Comparison of ENCODE assay signal across 10 cellular contexts in the genomic region with DNA sequence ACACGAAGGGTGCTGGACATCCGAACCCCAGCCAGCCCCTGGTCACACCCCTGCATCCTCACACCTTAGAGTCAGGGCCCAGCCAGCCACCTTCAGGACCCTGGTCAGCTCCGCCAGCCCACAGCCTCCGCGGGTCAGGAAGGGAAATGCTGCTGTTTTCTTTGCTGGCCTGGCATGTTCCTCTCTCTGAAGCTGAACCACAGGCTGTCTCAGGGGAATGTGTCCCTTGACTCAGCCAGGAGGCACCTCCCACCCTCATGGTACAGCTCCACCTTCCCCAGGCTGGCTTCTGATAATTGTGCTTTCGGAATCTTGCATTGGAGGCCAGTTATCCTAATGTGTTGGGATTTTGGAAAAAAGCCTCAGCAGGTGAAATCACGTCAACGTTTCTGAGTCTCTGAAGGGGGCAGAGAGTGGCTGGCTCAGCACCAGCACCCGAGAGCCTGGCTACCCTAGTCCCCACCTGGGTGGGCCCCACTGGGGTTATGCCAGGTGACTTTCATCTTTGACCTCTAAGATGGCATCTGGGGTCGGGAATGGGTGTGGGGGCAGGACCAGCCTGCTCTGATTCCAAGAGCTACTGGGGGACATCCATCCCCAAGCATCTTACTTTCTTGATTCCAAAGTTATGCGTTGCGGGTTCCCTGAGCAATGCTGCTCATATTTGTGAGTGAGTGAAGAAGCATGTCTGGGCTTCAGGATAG. TPM values are rescaled to one million over a fixed set of nuclear protein-coding genes. Genes with fewer than 3 reads are reported as not detected.
DNase-seq lines count a peak whose midpoint lies in the region; ATAC-seq, FAIRE-seq and TF ChIP-seq lines count a peak whose summit lies in the region.
"Had no signal": no experiment of that assay in that cellular context is flagged by ENCODE, and none has a peak within 500 bp of the region (broad histone marks: within the 10 kb centered on the region; RNA-seq: fewer than 3 reads in every experiment).

No MANE protein-coding gene starts in this region.

- no peak overlapping the region for H3K4ac ChIP-seq in neuronal stem cell (ENCODE audit: low read length)

- peak overlapping the region; percentile 20 for H3K23ac ChIP-seq in neuronal stem cell (ENCODE audit: low read depth, low read length, poor library complexity)

- no peak overlapping the region for H2BK15ac ChIP-seq in neuronal stem cell (ENCODE audit: low read length)

- no peak overlapping the region for H2BK5ac ChIP-seq in neuronal stem cell (ENCODE audit: low read length)

- no peak overlapping the region for H2AFZ ChIP-seq in neuronal stem cell (ENCODE audit: low read length)

- H3K9me3 ChIP-seq in neuronal stem cell (replicated peaks in 1 of 2; ENCODE audit: control insufficient read depth in 2 of 2, insufficient read depth in 1 of 2, low read depth in 1 of 2, low read length in 2 of 2) = no peaks in the 10 kb centered on the region
- H3K9me3 ChIP-seq: thoracic aorta had no signal

- peaks cover 6% of the 10 kb centered on the region in 2 donors for H3K4me1 ChIP-seq in neuronal stem cell (ENCODE audit: control insufficient read depth in 2 of 2, insufficient read depth in 1 of 2, low read depth in 1 of 2, low read length in 2 of 2)

- H3K4me3 ChIP-seq in bronchial epithelial cell (ENCODE audit: low read depth, low read length) = no peak overlapping the region
- no peak overlapping the region for H3K4me3 ChIP-seq in neuronal stem cell (ENCODE audit: low read length in 2 of 2)
- H3K4me3 ChIP-seq: thoracic aorta had no signal

- no peak overlapping the region for H3K4me2 ChIP-seq in neuronal stem cell (ENCODE audit: insufficient read depth, low read length, poor library complexity, severe bottlenecking)

- no peaks in the 10 kb centered on the region for H3K36me3 ChIP-seq in bronchial epithelial cell (ENCODE audit: control insufficient read depth, insufficient read depth, low read length)
- no peaks in the 10 kb centered on the region for H3K36me3 ChIP-seq in neuronal stem cell (replicated peaks in 1 of 2; ENCODE audit: control insufficient read depth in 2 of 2, insufficient read depth in 2 of 2, low read length in 2 of 2)
- H3K36me3 ChIP-seq: thoracic aorta had no signal

- H2BK12ac ChIP-seq in neuronal stem cell (ENCODE audit: low read length) = no peak overlapping the region

- H2BK120ac ChIP-seq in neuronal stem cell (ENCODE audit: low read depth, low read length) = no peak overlapping the region

- no peak overlapping the region for H3K18ac ChIP-seq in neuronal stem cell (ENCODE audit: low read length)

- no peak overlapping the region for H4K91ac ChIP-seq in neuronal stem cell (ENCODE audit: low read depth, low read length, poor library complexity)

- no peak overlapping the region for H4K8ac ChIP-seq in neuronal stem cell (ENCODE audit: low read depth, low read length)

- no CpG with 5 or more reads among the region's 12 CpGs for WGBS in neuronal stem cell (ENCODE audit: extremely low coverage in 2 of 2, insufficient read length in 2 of 2, insufficient replicate concordance in 1 of 2), 2 donors

- H3K14ac ChIP-seq in neuronal stem cell (ENCODE audit: low read length) = no peak overlapping the region

- ATAC-seq in GM21737 (IDR thresholded peaks at IDR 0.05; ENCODE audit: unreplicated experiment) = no peak

- no peak overlapping the region for H3K27ac ChIP-seq in neuronal stem cell (replicated peaks; ENCODE audit: low read length)
- H3K27ac ChIP-seq: thoracic aorta had no signal

- H3K79me1 ChIP-seq in neuronal stem cell (ENCODE audit: low read depth, low read length) = peaks cover 2% of the 10 kb centered on the region

- H3K27me3 ChIP-seq in bronchial epithelial cell (ENCODE audit: control insufficient read depth, insufficient read depth, low read length) (no peaks in the 10 kb centered on the region), neuronal stem cell (ENCODE audit: control insufficient read depth in 3 of 3, insufficient read depth in 3 of 3, low read depth in 1 of 3, low read length in 3 of 3) (peaks cover 0 to 15% (median 14%) of the 10 kb centered on the region in 3 experiments)

- no peak overlapping the region for H2AK5ac ChIP-seq in neuronal stem cell (ENCODE audit: low read depth, low read length)

- DNase-seq in GM03348 (ENCODE audit: low spot score) (peak; percentile 67), M059J (ENCODE audit: low read depth) (peak; percentile 24), bronchial epithelial cell (ENCODE audit: low read depth) (no peak), neuronal stem cell (ENCODE audit: low spot score) (no peak), frontal cortex (ENCODE audit: low spot score in 2 of 2) (no peak), NCI-H748 (lab: John Stamatoyannopoulos, UW; ENCODE audit: unreplicated experiment) (no peak)
- no peak for DNase-seq in effector CD4-positive, alpha-beta T cell

- no peak for TF ChIP-seq CTCF in bronchial epithelial cell (IDR thresholded peaks at IDR 0.05; ENCODE audit: insufficient read depth, low read length, severe bottlenecking)

- no peak overlapping the region for H3K9ac ChIP-seq in neuronal stem cell (ENCODE audit: low read depth, low read length, poor library complexity)

- peak; percentile 36 for FAIRE-seq in bronchial epithelial cell (lab: Jason Lieb, UNC)
- FAIRE-seq in frontal cortex (lab: Jason Lieb, UNC) = no peak

RNA-seq across cellular contexts. Expression of gene OLFM1, which starts 9.8 kb away (rescaled TPM):
- total RNA-seq in M059J (2014; rRNA removed; shearing (Covaris generic)) = 0.42 TPM in 1 of 2 replicates, not detected in the other
- 0.13 and 0.26 TPM in 2 replicates for total RNA-seq in bronchial epithelial cell
- polyA plus RNA-seq in neuronal stem cell (2013, experiment 1 of 2) = 5.8 TPM
- polyA plus RNA-seq in neuronal stem cell (2013, experiment 2 of 2) = 5.8 TPM
- total RNA-seq in frontal cortex = 69.7 TPM
- total RNA-seq: T-helper 2 cell treated with Interferon-gamma antibody and Interleukin-4, amounts not matched to agents 100 ng/mL and 5 ng/mL, for 36 hours had no signal

Comparison
In these comparisons a context has a peak if more than half of its experiments do, and no peak if none do; other contexts are left out.
1. DNase-seq: peak in GM03348 (single experiment) and M059J (single experiment); none in bronchial epithelial cell (single experiment), neuronal stem cell (single experiment), frontal cortex (0 of 2), effector CD4-positive, alpha-beta T cell (single experiment) and NCI-H748 (single experiment).
2. RNA of gene OLFM1, which starts 9.8 kb away (total RNA-seq): 69.7 TPM in frontal cortex (single experiment); 0.42 TPM in M059J and 0.13 to 0.26 TPM in bronchial epithelial cell; every median in the first group is over 10 times any median in the second.